In the genomic region with DNA sequence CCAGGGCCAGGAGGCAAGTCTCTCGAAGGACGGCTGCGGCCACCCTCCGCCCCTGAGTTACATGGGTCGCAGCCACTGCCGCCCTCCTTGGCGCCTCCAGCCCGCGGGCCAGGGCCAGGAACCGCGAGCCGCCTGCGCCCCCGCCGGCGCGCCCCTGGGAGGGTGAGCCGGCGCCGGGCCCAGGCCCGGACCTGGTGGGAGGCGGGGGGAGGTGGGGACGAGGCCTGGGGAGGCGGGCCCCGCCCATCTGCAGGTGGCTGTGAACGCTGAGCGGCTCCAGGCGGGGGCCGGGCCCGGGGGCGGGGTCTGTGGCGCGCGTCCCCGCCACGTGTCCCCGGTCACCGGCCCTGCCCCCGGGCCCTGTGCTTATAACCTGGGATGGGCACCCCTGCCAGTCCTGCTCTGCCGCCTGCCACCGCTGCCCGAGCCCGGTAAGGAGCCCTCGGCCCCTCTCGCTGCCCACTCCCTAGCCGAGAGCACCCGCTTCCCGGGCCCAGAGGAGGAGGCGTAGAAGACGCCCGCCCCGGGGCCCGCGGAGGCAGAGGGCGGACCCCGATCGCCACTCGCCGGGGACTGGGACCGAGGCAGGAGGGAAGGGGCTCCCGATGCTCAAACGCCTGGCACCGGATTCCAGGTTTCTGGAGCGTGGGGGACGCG, we compare ENCODE assay signal across 8 cellular contexts. TPM values are rescaled to one million over a fixed set of nuclear protein-coding genes. Genes with fewer than 3 reads are reported as not detected.
A peak's percentile ranks its signal among the peaks of the same experiment; 100 is the strongest.
DNase-seq lines count a peak whose midpoint lies in the region; ATAC-seq, FAIRE-seq and TF ChIP-seq lines count a peak whose summit lies in the region.

Gene ASS1, plus strand, starts transcription at position 397 of the 657 bp plus-strand sequence. CDS start 7,268 bp downstream, outside the sequence.

- no peak for TF ChIP-seq CTCF in GM12864 (IDR thresholded peaks at IDR 0.05; ENCODE audit: low read depth, low read length, missing control alignments)
- TF ChIP-seq CTCF in pancreas (IDR thresholded peaks at IDR 0.05): no peak

- peaks cover 11% of the 10 kb centered on the region for H3K4me1 Mint-ChIP-seq in activated T-helper 2 cell treated with anti-CD3 and anti-CD28 coated beads, Interferon-gamma antibody, Interleukin-2, Interleukin-4, amounts not matched to agents 10 μg/mL and 5 μg/mL and 100 μg/mL, durations not matched to agents 14 hours and 24 hours and 36 hours (ENCODE audit: low read depth)

- no peak within 1 kb of the TSS for H3K27ac Mint-ChIP-seq in activated T-helper 2 cell treated with anti-CD3 and anti-CD28 coated beads, Interferon-gamma antibody, Interleukin-2, Interleukin-4, amounts not matched to agents 10 μg/mL and 5 μg/mL and 100 μg/mL, durations not matched to agents 14 hours and 24 hours and 36 hours

- WGBS in pancreas, 2 donors: 0% methylated on average over 51 to 66 of the region's 66 CpGs
- under 1% methylated on average over 66 of the region's 66 CpGs for WGBS in urinary bladder

- H3K4me3 Mint-ChIP-seq in activated T-helper 2 cell treated with anti-CD3 and anti-CD28 coated beads, Interferon-gamma antibody, Interleukin-2, Interleukin-4, amounts not matched to agents 10 μg/mL and 5 μg/mL and 100 μg/mL, durations not matched to agents 14 hours and 24 hours and 36 hours (ENCODE audit: low read depth): peak within 1 kb of the TSS; percentile 67

- FAIRE-seq in pancreas (lab: Jason Lieb, UNC): no peak

- no peaks in the 10 kb centered on the region for H3K27me3 ChIP-seq in pancreas

- intact Hi-C loops in activated T-helper 2 cell treated with anti-CD3 and anti-CD28 coated beads, Interferon-gamma antibody, Interleukin-2, Interleukin-4, amounts not matched to agents 10 μg/mL and 5 μg/mL and 100 μg/mL, durations not matched to agents 14 hours and 24 hours and 36 hours (cut with micrococcal nuclease): no loop called here
- intact Hi-C loops in pancreas (cut with DNase I): no loop called here

- H3K4me1 ChIP-seq in pancreas: peaks cover 0 to 11% (median 5%) of the 10 kb centered on the region in 3 donors
- no peaks in the 10 kb centered on the region for H3K4me1 ChIP-seq in urinary bladder (ENCODE audit: insufficient read depth)

- H3K27ac ChIP-seq in pancreas (peak within 1 kb of the TSS; percentile 15 to 66 (median 44)), urinary bladder (ENCODE audit: low read depth) (peak within 1 kb of the TSS; percentile 49)

- H3K4me3 ChIP-seq in GM12864 (ENCODE audit: low read depth, low read length) (peak within 1 kb of the TSS; percentile 6), pancreas (peak within 1 kb of the TSS; percentile 44 to 69 (median 62)), urinary bladder (ENCODE audit: low read depth, low read length) (peak within 1 kb of the TSS; percentile 49)

- DNase-seq in GM12864 (ENCODE audit: low read depth) (no peak), NCI-H524 (lab: John Stamatoyannopoulos, UW) (peak; percentile 72 to 85), germinal center (ENCODE audit: low spot score) (peak; percentile 58), pancreas (peak; percentile 80 to 94 (median 89)), OCI-M1 (lab: John Stamatoyannopoulos, UW) (no peak)
- DNase-seq in activated T-helper 2 cell treated with anti-CD3 and anti-CD28 coated beads, Interferon-gamma antibody, Interleukin-2, Interleukin-4, amounts not matched to agents 10 μg/mL and 5 μg/mL and 100 μg/mL, durations not matched to agents 14 hours and 24 hours and 36 hours (ENCODE audit: low spot score): peak; percentile 39

- peaks cover 15% of the 10 kb centered on the region for H3K9me3 Mint-ChIP-seq in activated T-helper 2 cell treated with anti-CD3 and anti-CD28 coated beads, Interferon-gamma antibody, Interleukin-2, Interleukin-4, amounts not matched to agents 10 μg/mL and 5 μg/mL and 100 μg/mL, durations not matched to agents 14 hours and 24 hours and 36 hours

- no peaks in the 10 kb centered on the region for H3K9me3 ChIP-seq in pancreas

- H3K27me3 Mint-ChIP-seq in activated T-helper 2 cell treated with anti-CD3 and anti-CD28 coated beads, Interferon-gamma antibody, Interleukin-2, Interleukin-4, amounts not matched to agents 10 μg/mL and 5 μg/mL and 100 μg/mL, durations not matched to agents 14 hours and 24 hours and 36 hours (ENCODE audit: low read depth): peaks cover 10% of the 10 kb centered on the region

- no peaks in the 10 kb centered on the region for H3K36me3 Mint-ChIP-seq in activated T-helper 2 cell treated with anti-CD3 and anti-CD28 coated beads, Interferon-gamma antibody, Interleukin-2, Interleukin-4, amounts not matched to agents 10 μg/mL and 5 μg/mL and 100 μg/mL, durations not matched to agents 14 hours and 24 hours and 36 hours (ENCODE audit: low read depth)

- H3K36me3 ChIP-seq in pancreas: no peaks in the 10 kb centered on the region
- no peaks in the 10 kb centered on the region for H3K36me3 ChIP-seq in urinary bladder (ENCODE audit: insufficient read depth)

- peak; percentile 92 to 93 (median 92) for ATAC-seq in pancreas
- no peak for ATAC-seq in HG02623 (IDR thresholded peaks at IDR 0.05; ENCODE audit: unreplicated experiment)

RNA-seq across cellular contexts. Expression of gene ASS1, which starts in this region (rescaled TPM):
- 2.4 and 3.2 TPM in 2 replicates for total RNA-seq in activated T-helper 2 cell treated with anti-CD3 and anti-CD28 coated beads, Interferon-gamma antibody, Interleukin-2, Interleukin-4, amounts not matched to agents 10 μg/mL and 5 μg/mL and 100 μg/mL, durations not matched to agents 14 hours and 24 hours and 36 hours
- total RNA-seq in pancreas: 10 to 100 TPM; 19.3 to 38.9 (median 23.4) TPM
- 10 to 100 TPM; 44.4 to 71.4 TPM for polyA plus RNA-seq in pancreas
- total RNA-seq in urinary bladder: 59.5 TPM
- 115 TPM for polyA plus RNA-seq in urinary bladder

Comparison
In these comparisons a context has a peak if more than half of its experiments do, and no peak if none do; other contexts are left out.
1. DNase-seq: peak in NCI-H524 (2 of 2), activated T-helper 2 cell treated with anti-CD3 and anti-CD28 coated beads, Interferon-gamma antibody, Interleukin-2, Interleukin-4, amounts not matched to agents 10 μg/mL and 5 μg/mL and 100 μg/mL, durations not matched to agents 14 hours and 24 hours and 36 hours (single experiment), germinal center (single experiment) and pancreas (6 of 6); none in GM12864 (single experiment) and OCI-M1 (single experiment).
2. H3K4me3 ChIP-seq: peak in every context shown above with its lines; median percentile 62 in pancreas; 49 in urinary bladder; 6 in GM12864.